In the genomic region with DNA sequence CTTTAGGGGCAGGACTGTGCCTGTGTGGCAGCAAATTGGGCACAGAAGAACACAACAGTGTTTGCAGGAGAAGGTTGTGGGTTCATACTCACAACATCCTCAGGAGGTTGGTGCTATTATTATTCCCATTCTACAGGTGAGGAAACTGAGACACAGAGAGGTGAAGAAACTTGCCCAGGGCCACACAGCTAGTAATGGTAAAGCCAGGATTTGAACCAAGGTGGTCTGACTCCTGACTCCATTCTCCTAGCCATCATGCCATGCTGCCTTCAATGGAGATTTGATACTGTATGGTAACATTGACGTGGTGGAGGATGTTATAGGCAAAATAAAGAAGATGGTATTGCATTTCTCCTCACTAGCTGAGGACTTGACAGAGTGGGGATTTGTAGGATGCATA, we compare ENCODE assay signal across 28 cellular contexts.
"Had no signal": no experiment of that assay in that cellular context is flagged by ENCODE, and none has a peak within 500 bp of the region (broad histone marks: within the 10 kb centered on the region; RNA-seq: fewer than 3 reads in every experiment).

No MANE protein-coding gene starts in this region.

- H3K9me3 Mint-ChIP-seq: stimulated activated effector memory CD8-positive, alpha-beta T cell treated with anti-CD3 and anti-CD28 coated beads, Interleukin-12 subunit alpha, Interleukin-12 subunit beta, amount 100 ng/mL, for 72 hours; stimulated activated naive CD8-positive, alpha-beta T cell treated with anti-CD3 and anti-CD28 coated beads, Interleukin-15, Interleukin-2, amounts not matched to agents 100 ng/mL and 50 ng/mL, for 24 hours; type B pancreatic cell had no signal

- H3K4me1 Mint-ChIP-seq: stimulated activated effector memory CD8-positive, alpha-beta T cell treated with anti-CD3 and anti-CD28 coated beads, Interleukin-12 subunit alpha, Interleukin-12 subunit beta, amount 100 ng/mL, for 72 hours; stimulated activated memory B cell treated with anti-CD40 and anti-IgM and Interleukin-4, amounts not matched to agents 10 μg/mL and 1 μg/mL and 100 μg/mL, for 72 hours; stimulated activated naive CD8-positive, alpha-beta T cell treated with anti-CD3 and anti-CD28 coated beads, Interleukin-15, amount 100 ng/mL, for 72 hours had no signal

- H3K27me3 ChIP-seq: stomach, suprapubic skin, testis, thyroid gland, tibial artery, tibial nerve, transverse colon, upper lobe of left lung, upper lobe of right lung, uterus, vagina had no signal

- H3K4me3 ChIP-seq: stomach, suprapubic skin, testis, thoracic aorta, thyroid gland, tibial artery, tibial nerve, transverse colon, upper lobe of left lung, upper lobe of right lung, uterus, vagina had no signal

- H3K27ac ChIP-seq: stomach, suprapubic skin, testis, thoracic aorta, thyroid gland, tibial artery, tibial nerve, transverse colon, upper lobe of left lung, upper lobe of right lung, uterus, vagina had no signal

- H3K27ac Mint-ChIP-seq: stimulated activated effector memory CD8-positive, alpha-beta T cell treated with anti-CD3 and anti-CD28 coated beads, Interleukin-12 subunit alpha, Interleukin-12 subunit beta, amount 100 ng/mL, for 72 hours; stimulated activated memory B cell treated with anti-CD40 and anti-IgM and Interleukin-4, amounts not matched to agents 10 μg/mL and 1 μg/mL and 100 μg/mL, for 72 hours; stimulated activated naive CD8-positive, alpha-beta T cell treated with anti-CD3 and anti-CD28 coated beads, Interleukin-15, amount 100 ng/mL, for 72 hours; stimulated activated naive CD8-positive, alpha-beta T cell treated with anti-CD3 and anti-CD28 coated beads, Interleukin-15, Interleukin-2, amounts not matched to agents 100 ng/mL and 50 ng/mL, for 24 hours; type B pancreatic cell had no signal

- DNase-seq: stimulated activated CD4-positive, alpha-beta T cell treated with anti-CD3 and anti-CD28 coated beads, Interleukin-2, amount 100 ng/mL, for 48 hours; stimulated activated CD4-positive, alpha-beta T cell treated with anti-CD3 and anti-CD28 coated beads, Interleukin-4, amount 100 ng/mL, for 1 hour; stimulated activated CD4-positive, alpha-beta T cell treated with anti-CD3 and anti-CD28 coated beads, Interleukin-4, amount 100 ng/mL, for 24 hours; stimulated activated CD4-positive, alpha-beta T cell treated with anti-CD3 and anti-CD28 coated beads, Interleukin-4, amount 100 ng/mL, for 4 hours; stimulated activated CD8-positive, alpha-beta memory T cell treated with anti-CD3 and anti-CD28 coated beads, Interleukin-4, amount 100 ng/mL, for 48 hours; stimulated activated naive CD4-positive, alpha-beta T cell; stimulated activated naive CD4-positive, alpha-beta T cell treated with Interleukin-2 at 50 U/mL for 16 hours; stimulated activated naive CD8-positive, alpha-beta T cell treated with anti-CD3 and anti-CD28 coated beads, Interleukin-15, amount 100 ng/mL, for 72 hours; stimulated activated naive CD8-positive, alpha-beta T cell treated with anti-CD3 and anti-CD28 coated beads, Interleukin-15, Interleukin-2, amounts not matched to agents 100 U/mL and 50 U/mL, for 24 hours; stomach; substantia nigra; testis; thyroid gland; tibial artery; transverse colon; trophoblast cell; upper lobe of left lung; upper lobe of right lung; uterus had no signal

- FAIRE-seq: urothelium cell line had no signal

- H3K36me3 ChIP-seq: stomach, suprapubic skin, thoracic aorta, thyroid gland, tibial artery, tibial nerve, transverse colon, upper lobe of left lung, upper lobe of right lung, uterus, vagina had no signal

- H3K36me3 Mint-ChIP-seq: stimulated activated effector memory CD8-positive, alpha-beta T cell treated with anti-CD3 and anti-CD28 coated beads, Interleukin-12 subunit alpha, Interleukin-12 subunit beta, amount 100 ng/mL, for 72 hours; stimulated activated memory B cell treated with anti-CD40 and anti-IgM and Interleukin-4, amounts not matched to agents 10 μg/mL and 1 μg/mL and 100 μg/mL, for 72 hours; type B pancreatic cell had no signal

- H3K4me3 Mint-ChIP-seq: stimulated activated effector memory CD8-positive, alpha-beta T cell treated with anti-CD3 and anti-CD28 coated beads, Interleukin-12 subunit alpha, Interleukin-12 subunit beta, amount 100 ng/mL, for 72 hours; stimulated activated memory B cell treated with anti-CD40 and anti-IgM and Interleukin-4, amounts not matched to agents 10 μg/mL and 1 μg/mL and 100 μg/mL, for 72 hours; stimulated activated naive CD8-positive, alpha-beta T cell treated with anti-CD3 and anti-CD28 coated beads, Interleukin-15, amount 100 ng/mL, for 72 hours; stimulated activated naive CD8-positive, alpha-beta T cell treated with anti-CD3 and anti-CD28 coated beads, Interleukin-15, Interleukin-2, amounts not matched to agents 100 ng/mL and 50 ng/mL, for 24 hours; type B pancreatic cell had no signal

- H3K4me1 ChIP-seq: suprapubic skin, tibial artery, tibial nerve, transverse colon, upper lobe of left lung, upper lobe of right lung, uterus, vagina had no signal

- ATAC-seq: stimulated activated effector memory CD8-positive, alpha-beta T cell treated with anti-CD3 and anti-CD28 coated beads, Interleukin-12 subunit alpha, Interleukin-12 subunit beta, amount 100 ng/mL, for 72 hours; stimulated activated naive CD8-positive, alpha-beta T cell treated with anti-CD3 and anti-CD28 coated beads, Interleukin-15, amount 100 ng/mL, for 72 hours; stimulated activated naive CD8-positive, alpha-beta T cell treated with anti-CD3 and anti-CD28 coated beads, Interleukin-15, Interleukin-2, amounts not matched to agents 100 U/mL and 50 U/mL, for 24 hours; upper lobe of right lung had no signal

- H3K27me3 Mint-ChIP-seq: stimulated activated memory B cell treated with anti-CD40 and anti-IgM and Interleukin-4, amounts not matched to agents 10 μg/mL and 1 μg/mL and 100 μg/mL, for 72 hours; stimulated activated naive CD8-positive, alpha-beta T cell treated with anti-CD3 and anti-CD28 coated beads, Interleukin-15, Interleukin-2, amounts not matched to agents 100 ng/mL and 50 ng/mL, for 24 hours; type B pancreatic cell had no signal

- H3K9me3 ChIP-seq: suprapubic skin, testis, thoracic aorta, thyroid gland, transverse colon, upper lobe of right lung, uterus, vagina had no signal
